ENCODE assay signal across 1 cellular context in the genomic region with DNA sequence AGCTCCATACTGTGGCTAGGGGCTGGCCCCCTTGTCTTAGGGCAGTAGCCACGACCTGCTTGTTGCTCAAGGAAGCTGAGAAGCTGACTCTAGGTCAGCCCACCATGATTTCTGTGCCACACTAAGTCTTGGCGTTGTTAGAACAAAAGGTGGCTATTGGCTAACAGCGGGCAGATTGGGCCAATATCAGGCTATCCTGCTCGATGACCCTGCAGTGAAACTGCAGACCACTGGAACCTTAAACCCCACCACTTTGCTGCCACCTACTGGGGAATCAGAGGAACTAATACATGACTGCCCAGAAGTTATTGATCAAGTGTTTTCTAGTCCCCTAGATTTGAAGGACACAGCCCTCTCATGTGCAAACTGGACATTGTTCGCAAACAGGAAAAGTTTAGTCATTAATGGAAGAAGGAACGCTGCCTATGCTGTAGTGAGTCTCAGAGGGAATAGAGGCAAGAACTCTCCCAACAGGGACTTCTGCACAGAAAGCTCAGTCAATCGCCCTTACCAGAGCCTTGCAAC.
A peak's percentile ranks its signal among the peaks of the same experiment; 100 is the strongest.
TF ChIP-seq lines count a peak whose summit lies in the region.

No MANE protein-coding gene starts in this region.

TF ChIP-seq in HepG2, 621 proteins besides CTCF, POLR2A, EP300 and RAD21 (continued from another document and continues in another):
- TF ChIP-seq, protein P1, sequence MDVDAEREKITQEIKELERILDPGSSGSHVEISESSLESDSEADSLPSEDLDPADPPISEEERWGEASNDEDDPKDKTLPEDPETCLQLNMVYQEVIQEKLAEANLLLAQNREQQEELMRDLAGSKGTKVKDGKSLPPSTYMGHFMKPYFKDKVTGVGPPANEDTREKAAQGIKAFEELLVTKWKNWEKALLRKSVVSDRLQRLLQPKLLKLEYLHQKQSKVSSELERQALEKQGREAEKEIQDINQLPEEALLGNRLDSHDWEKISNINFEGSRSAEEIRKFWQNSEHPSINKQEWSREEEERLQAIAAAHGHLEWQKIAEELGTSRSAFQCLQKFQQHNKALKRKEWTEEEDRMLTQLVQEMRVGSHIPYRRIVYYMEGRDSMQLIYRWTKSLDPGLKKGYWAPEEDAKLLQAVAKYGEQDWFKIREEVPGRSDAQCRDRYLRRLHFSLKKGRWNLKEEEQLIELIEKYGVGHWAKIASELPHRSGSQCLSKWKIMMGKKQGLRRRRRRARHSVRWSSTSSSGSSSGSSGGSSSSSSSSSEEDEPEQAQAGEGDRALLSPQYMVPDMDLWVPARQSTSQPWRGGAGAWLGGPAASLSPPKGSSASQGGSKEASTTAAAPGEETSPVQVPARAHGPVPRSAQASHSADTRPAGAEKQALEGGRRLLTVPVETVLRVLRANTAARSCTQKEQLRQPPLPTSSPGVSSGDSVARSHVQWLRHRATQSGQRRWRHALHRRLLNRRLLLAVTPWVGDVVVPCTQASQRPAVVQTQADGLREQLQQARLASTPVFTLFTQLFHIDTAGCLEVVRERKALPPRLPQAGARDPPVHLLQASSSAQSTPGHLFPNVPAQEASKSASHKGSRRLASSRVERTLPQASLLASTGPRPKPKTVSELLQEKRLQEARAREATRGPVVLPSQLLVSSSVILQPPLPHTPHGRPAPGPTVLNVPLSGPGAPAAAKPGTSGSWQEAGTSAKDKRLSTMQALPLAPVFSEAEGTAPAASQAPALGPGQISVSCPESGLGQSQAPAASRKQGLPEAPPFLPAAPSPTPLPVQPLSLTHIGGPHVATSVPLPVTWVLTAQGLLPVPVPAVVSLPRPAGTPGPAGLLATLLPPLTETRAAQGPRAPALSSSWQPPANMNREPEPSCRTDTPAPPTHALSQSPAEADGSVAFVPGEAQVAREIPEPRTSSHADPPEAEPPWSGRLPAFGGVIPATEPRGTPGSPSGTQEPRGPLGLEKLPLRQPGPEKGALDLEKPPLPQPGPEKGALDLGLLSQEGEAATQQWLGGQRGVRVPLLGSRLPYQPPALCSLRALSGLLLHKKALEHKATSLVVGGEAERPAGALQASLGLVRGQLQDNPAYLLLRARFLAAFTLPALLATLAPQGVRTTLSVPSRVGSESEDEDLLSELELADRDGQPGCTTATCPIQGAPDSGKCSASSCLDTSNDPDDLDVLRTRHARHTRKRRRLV (CRISPR knock-in tag; IDR thresholded peaks at IDR 0.05) = no peak
- no peak for TF ChIP-seq MEIS1 (CRISPR knock-in tag; IDR thresholded peaks at IDR 0.05; ENCODE audit: borderline replicate concordance)
- TF ChIP-seq HMG20A (CRISPR knock-in tag; IDR thresholded peaks at IDR 0.05; ENCODE audit: borderline replicate concordance) = no peak
- TF ChIP-seq HMG20B (CRISPR knock-in tag; conservative IDR thresholded peaks at IDR 0.05) = no peak
- TF ChIP-seq ZNF781 (CRISPR knock-in tag; IDR thresholded peaks at IDR 0.05; ENCODE audit: borderline replicate concordance, not compliant biosample characterization) = no peak
- TF ChIP-seq, protein P2, sequence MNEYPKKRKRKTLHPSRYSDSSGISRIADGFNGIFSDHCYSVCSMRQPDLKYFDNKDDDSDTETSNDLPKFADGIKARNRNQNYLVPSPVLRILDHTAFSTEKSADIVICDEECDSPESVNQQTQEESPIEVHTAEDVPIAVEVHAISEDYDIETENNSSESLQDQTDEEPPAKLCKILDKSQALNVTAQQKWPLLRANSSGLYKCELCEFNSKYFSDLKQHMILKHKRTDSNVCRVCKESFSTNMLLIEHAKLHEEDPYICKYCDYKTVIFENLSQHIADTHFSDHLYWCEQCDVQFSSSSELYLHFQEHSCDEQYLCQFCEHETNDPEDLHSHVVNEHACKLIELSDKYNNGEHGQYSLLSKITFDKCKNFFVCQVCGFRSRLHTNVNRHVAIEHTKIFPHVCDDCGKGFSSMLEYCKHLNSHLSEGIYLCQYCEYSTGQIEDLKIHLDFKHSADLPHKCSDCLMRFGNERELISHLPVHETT (CRISPR knock-in tag; conservative IDR thresholded peaks at IDR 0.05) = no peak
- no peak for TF ChIP-seq ZNF619 (CRISPR knock-in tag; IDR thresholded peaks at IDR 0.05)
- TF ChIP-seq, protein P3, sequence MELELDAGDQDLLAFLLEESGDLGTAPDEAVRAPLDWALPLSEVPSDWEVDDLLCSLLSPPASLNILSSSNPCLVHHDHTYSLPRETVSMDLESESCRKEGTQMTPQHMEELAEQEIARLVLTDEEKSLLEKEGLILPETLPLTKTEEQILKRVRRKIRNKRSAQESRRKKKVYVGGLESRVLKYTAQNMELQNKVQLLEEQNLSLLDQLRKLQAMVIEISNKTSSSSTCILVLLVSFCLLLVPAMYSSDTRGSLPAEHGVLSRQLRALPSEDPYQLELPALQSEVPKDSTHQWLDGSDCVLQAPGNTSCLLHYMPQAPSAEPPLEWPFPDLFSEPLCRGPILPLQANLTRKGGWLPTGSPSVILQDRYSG (CRISPR knock-in tag; IDR thresholded peaks at IDR 0.05) = no peak
- TF ChIP-seq, protein P4, sequence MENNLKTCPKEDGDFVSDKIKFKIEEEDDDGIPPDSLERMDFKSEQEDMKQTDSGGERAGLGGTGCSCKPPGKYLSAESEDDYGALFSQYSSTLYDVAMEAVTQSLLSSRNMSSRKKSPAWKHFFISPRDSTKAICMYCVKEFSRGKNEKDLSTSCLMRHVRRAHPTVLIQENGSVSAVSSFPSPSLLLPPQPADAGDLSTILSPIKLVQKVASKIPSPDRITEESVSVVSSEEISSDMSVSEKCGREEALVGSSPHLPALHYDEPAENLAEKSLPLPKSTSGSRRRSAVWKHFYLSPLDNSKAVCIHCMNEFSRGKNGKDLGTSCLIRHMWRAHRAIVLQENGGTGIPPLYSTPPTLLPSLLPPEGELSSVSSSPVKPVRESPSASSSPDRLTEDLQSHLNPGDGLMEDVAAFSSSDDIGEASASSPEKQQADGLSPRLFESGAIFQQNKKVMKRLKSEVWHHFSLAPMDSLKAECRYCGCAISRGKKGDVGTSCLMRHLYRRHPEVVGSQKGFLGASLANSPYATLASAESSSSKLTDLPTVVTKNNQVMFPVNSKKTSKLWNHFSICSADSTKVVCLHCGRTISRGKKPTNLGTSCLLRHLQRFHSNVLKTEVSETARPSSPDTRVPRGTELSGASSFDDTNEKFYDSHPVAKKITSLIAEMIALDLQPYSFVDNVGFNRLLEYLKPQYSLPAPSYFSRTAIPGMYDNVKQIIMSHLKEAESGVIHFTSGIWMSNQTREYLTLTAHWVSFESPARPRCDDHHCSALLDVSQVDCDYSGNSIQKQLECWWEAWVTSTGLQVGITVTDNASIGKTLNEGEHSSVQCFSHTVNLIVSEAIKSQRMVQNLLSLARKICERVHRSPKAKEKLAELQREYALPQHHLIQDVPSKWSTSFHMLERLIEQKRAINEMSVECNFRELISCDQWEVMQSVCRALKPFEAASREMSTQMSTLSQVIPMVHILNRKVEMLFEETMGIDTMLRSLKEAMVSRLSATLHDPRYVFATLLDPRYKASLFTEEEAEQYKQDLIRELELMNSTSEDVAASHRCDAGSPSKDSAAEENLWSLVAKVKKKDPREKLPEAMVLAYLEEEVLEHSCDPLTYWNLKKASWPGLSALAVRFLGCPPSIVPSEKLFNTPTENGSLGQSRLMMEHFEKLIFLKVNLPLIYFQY (CRISPR knock-in tag; IDR thresholded peaks at IDR 0.05; ENCODE audit: borderline replicate concordance) = 0 out of 2 replicates have a peak, but pooled peaks have one; percentile 35
- TF ChIP-seq KAT2B (IDR thresholded peaks at IDR 0.05; ENCODE audit: borderline replicate concordance, low read depth, low read length) = no peak
- TF ChIP-seq MAFG (CRISPR knock-in tag; IDR thresholded peaks at IDR 0.05) = no peak
- no peak for TF ChIP-seq ZNF557 (CRISPR knock-in tag; IDR thresholded peaks at IDR 0.05)
- TF ChIP-seq ZSCAN12 (CRISPR knock-in tag; IDR thresholded peaks at IDR 0.05) = no peak
- TF ChIP-seq ZNF383 (CRISPR knock-in tag; IDR thresholded peaks at IDR 0.05; ENCODE audit: borderline replicate concordance) = no peak
- TF ChIP-seq, protein P5, sequence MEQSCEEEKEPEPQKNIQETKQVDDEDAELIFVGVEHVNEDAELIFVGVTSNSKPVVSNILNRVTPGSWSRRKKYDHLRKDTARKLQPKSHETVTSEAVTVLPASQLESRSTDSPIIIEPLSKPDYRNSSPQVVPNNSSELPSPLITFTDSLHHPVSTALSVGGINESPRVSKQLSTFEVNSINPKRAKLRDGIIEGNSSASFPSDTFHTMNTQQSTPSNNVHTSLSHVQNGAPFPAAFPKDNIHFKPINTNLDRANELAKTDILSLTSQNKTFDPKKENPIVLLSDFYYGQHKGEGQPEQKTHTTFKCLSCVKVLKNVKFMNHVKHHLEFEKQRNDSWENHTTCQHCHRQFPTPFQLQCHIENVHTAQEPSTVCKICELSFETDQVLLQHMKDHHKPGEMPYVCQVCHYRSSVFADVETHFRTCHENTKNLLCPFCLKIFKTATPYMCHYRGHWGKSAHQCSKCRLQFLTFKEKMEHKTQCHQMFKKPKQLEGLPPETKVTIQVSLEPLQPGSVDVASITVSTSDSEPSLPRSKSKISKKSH (CRISPR knock-in tag; IDR thresholded peaks at IDR 0.05; ENCODE audit: borderline replicate concordance) = no peak
- TF ChIP-seq ZIK1 (CRISPR knock-in tag; IDR thresholded peaks at IDR 0.05; ENCODE audit: borderline replicate concordance, low read depth) = no peak
- TF ChIP-seq KDM3A (CRISPR knock-in tag; IDR thresholded peaks at IDR 0.05; ENCODE audit: low read depth) = no peak
- TF ChIP-seq SKI (IDR thresholded peaks at IDR 0.05; ENCODE audit: partially characterized antibody) = no peak
- TF ChIP-seq THAP11 (CRISPR knock-in tag; IDR thresholded peaks at IDR 0.05) = peak; percentile 39; the same call in 1 of the 2 replicates
- TF ChIP-seq ZNF674 (CRISPR knock-in tag; IDR thresholded peaks at IDR 0.05; ENCODE audit: low read depth) = no peak
- no peak for TF ChIP-seq ZNF329 (CRISPR knock-in tag; IDR thresholded peaks at IDR 0.05; ENCODE audit: low read depth)
- no peak for TF ChIP-seq PCBP1 (IDR thresholded peaks at IDR 0.05; ENCODE audit: borderline replicate concordance, low read depth, low read length)
- no peak for TF ChIP-seq SUZ12 (IDR thresholded peaks at IDR 0.05; ENCODE audit: low read depth, low read length)
- no peak for TF ChIP-seq GABPB1 (CRISPR knock-in tag; IDR thresholded peaks at IDR 0.05)
- peak; percentile 23; the same call in 1 of the 2 replicates for TF ChIP-seq ZNF605 (CRISPR knock-in tag; IDR thresholded peaks at IDR 0.05)
- TF ChIP-seq SOX13 (IDR thresholded peaks at IDR 0.05) = no peak
- 0 out of 4 replicates have a peak, but pooled peaks of 1 of the 2 experiments have one; percentile 32 for TF ChIP-seq SOX13 (CRISPR knock-in tag; conservative IDR thresholded peaks at IDR 0.05 in 1 of 2, IDR thresholded peaks at IDR 0.05 in 1 of 2)
- no peak for TF ChIP-seq CREB1 (IDR thresholded peaks at IDR 0.05)
- no peak; the same call in 1 of the 2 replicates for TF ChIP-seq CREB1 (CRISPR knock-in tag; IDR thresholded peaks at IDR 0.05)
- TF ChIP-seq, protein P6, sequence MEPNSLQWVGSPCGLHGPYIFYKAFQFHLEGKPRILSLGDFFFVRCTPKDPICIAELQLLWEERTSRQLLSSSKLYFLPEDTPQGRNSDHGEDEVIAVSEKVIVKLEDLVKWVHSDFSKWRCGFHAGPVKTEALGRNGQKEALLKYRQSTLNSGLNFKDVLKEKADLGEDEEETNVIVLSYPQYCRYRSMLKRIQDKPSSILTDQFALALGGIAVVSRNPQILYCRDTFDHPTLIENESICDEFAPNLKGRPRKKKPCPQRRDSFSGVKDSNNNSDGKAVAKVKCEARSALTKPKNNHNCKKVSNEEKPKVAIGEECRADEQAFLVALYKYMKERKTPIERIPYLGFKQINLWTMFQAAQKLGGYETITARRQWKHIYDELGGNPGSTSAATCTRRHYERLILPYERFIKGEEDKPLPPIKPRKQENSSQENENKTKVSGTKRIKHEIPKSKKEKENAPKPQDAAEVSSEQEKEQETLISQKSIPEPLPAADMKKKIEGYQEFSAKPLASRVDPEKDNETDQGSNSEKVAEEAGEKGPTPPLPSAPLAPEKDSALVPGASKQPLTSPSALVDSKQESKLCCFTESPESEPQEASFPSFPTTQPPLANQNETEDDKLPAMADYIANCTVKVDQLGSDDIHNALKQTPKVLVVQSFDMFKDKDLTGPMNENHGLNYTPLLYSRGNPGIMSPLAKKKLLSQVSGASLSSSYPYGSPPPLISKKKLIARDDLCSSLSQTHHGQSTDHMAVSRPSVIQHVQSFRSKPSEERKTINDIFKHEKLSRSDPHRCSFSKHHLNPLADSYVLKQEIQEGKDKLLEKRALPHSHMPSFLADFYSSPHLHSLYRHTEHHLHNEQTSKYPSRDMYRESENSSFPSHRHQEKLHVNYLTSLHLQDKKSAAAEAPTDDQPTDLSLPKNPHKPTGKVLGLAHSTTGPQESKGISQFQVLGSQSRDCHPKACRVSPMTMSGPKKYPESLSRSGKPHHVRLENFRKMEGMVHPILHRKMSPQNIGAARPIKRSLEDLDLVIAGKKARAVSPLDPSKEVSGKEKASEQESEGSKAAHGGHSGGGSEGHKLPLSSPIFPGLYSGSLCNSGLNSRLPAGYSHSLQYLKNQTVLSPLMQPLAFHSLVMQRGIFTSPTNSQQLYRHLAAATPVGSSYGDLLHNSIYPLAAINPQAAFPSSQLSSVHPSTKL (CRISPR knock-in tag; IDR thresholded peaks at IDR 0.05) = peak; percentile 86
- TF ChIP-seq GATAD2A (CRISPR knock-in tag; IDR thresholded peaks at IDR 0.05) = peak; percentile 94
- TF ChIP-seq ARNT2 (CRISPR knock-in tag; IDR thresholded peaks at IDR 0.05; ENCODE audit: low read depth) = 0 out of 2 replicates have a peak, but pooled peaks have one; percentile 35
- no peak for TF ChIP-seq SIX4 (CRISPR knock-in tag; IDR thresholded peaks at IDR 0.05)
- no peak for TF ChIP-seq ZNF589 (CRISPR knock-in tag; conservative IDR thresholded peaks at IDR 0.05)
- no peak for TF ChIP-seq HOXA5 (CRISPR knock-in tag; IDR thresholded peaks at IDR 0.05)
- TF ChIP-seq PRMT3 (CRISPR knock-in tag; IDR thresholded peaks at IDR 0.05; ENCODE audit: borderline replicate concordance, low read depth) = no peak
- TF ChIP-seq HHEX (CRISPR knock-in tag; IDR thresholded peaks at IDR 0.05) = no peak
- no peak for TF ChIP-seq ZNF746 (CRISPR knock-in tag; IDR thresholded peaks at IDR 0.05)
- no peak for TF ChIP-seq ZBTB3 (CRISPR knock-in tag; IDR thresholded peaks at IDR 0.05; ENCODE audit: borderline replicate concordance, low read depth)
- no peak; the same call in 1 of the 2 replicates for TF ChIP-seq ZNF274 (CRISPR knock-in tag; IDR thresholded peaks at IDR 0.05)
- peak; percentile 96 for TF ChIP-seq ZMYM4 (CRISPR knock-in tag; IDR thresholded peaks at IDR 0.05)
- no peak for TF ChIP-seq RARG (CRISPR knock-in tag; IDR thresholded peaks at IDR 0.05; ENCODE audit: low read depth)
- no peak for TF ChIP-seq ZSCAN20 (CRISPR knock-in tag; IDR thresholded peaks at IDR 0.05; ENCODE audit: borderline replicate concordance)
- no peak for TF ChIP-seq BRD4 (CRISPR knock-in tag; IDR thresholded peaks at IDR 0.05)
